Comparison of ENCODE assay signal across 8 cellular contexts in genomic region chr14:106741086-106741827, GRCh38.
DNase-seq lines count a peak whose midpoint lies in the region; ATAC-seq and TF ChIP-seq lines count a peak whose summit lies in the region.
"Not testable (repeated sequence)": the region's sequence is repeated elsewhere in the genome, so short reads cannot be mapped to it uniquely, and the experiment has no call there.

No MANE protein-coding gene starts in this region.

- not testable (repeated sequence) for H3K36me3 ChIP-seq in GM23338 (ENCODE audit: insufficient read depth)

- not testable (repeated sequence) for H3K27ac ChIP-seq in GM23338 (ENCODE audit: low read depth)

- H3K9me3 Mint-ChIP-seq in GM23338, result peaks cover 67% of the 10 kb centered on the region
- H3K9me3 Mint-ChIP-seq in activated CD4-positive, alpha-beta memory T cell treated with anti-CD3 and anti-CD28 coated beads, Interleukin-2, amount 10 ng/mL, durations not matched to agents 7 days and 5 days; MCF 10A (ENCODE audit: unreplicated experiment): not testable (repeated sequence)

- H3K4me1 Mint-ChIP-seq in GM23338; MCF 10A (ENCODE audit: insufficient read depth, unreplicated experiment): not testable (repeated sequence)
- H3K4me1 Mint-ChIP-seq in activated CD4-positive, alpha-beta memory T cell treated with anti-CD3 and anti-CD28 coated beads, Interleukin-2, amount 10 ng/mL, durations not matched to agents 7 days and 5 days, result peaks cover 18% of the 10 kb centered on the region

- H4K20me1 ChIP-seq in GM23338 (replicated peaks; ENCODE audit: insufficient read depth), result not testable (repeated sequence)

- not testable (repeated sequence) for H2AFZ ChIP-seq in GM23338

- TF ChIP-seq CTCF in GM23338 (conservative IDR thresholded peaks at IDR 0.05; ENCODE audit: low read depth in 2 of 2), result 0 out of 4 replicates have a peak, but pooled peaks of 1 of the 2 experiments have one; percentile 6
- TF ChIP-seq CTCF in MCF 10A (IDR thresholded peaks at IDR 0.05; ENCODE audit: unreplicated experiment), result peak; percentile 56

- not testable (repeated sequence) for BruUV-seq in MCF 10A (replicated peaks; lab: Mats Ljungman, UMichigan)

- not testable (repeated sequence) for H3K36me3 Mint-ChIP-seq in GM23338 (ENCODE audit: low read depth); activated CD4-positive, alpha-beta memory T cell treated with anti-CD3 and anti-CD28 coated beads, Interleukin-2, amount 10 ng/mL, durations not matched to agents 7 days and 5 days (ENCODE audit: low read depth); MCF 10A (ENCODE audit: insufficient read depth, unreplicated experiment)

- not testable (repeated sequence) for H3K4me1 ChIP-seq in GM23338 (ENCODE audit: insufficient read depth)

- not testable (repeated sequence) for H3K4me3 ChIP-seq in GM23338

- H3K27me3 Mint-ChIP-seq in GM23338 (ENCODE audit: insufficient read depth, low read depth, poor library complexity), result not testable (repeated sequence)
- H3K27me3 Mint-ChIP-seq in activated CD4-positive, alpha-beta memory T cell treated with anti-CD3 and anti-CD28 coated beads, Interleukin-2, amount 10 ng/mL, durations not matched to agents 7 days and 5 days, result peaks cover 12% of the 10 kb centered on the region
- H3K27me3 Mint-ChIP-seq in MCF 10A (ENCODE audit: insufficient read depth, unreplicated experiment), result peaks cover 18% of the 10 kb centered on the region

- intact Hi-C loops in MCF 10A (cut with micrococcal nuclease), result not testable (repeated sequence)

- POLR2A ChIA-PET in activated CD4-positive, alpha-beta memory T cell treated with anti-CD3 and anti-CD28 coated beads, Interleukin-2, amount 10 ng/mL, durations not matched to agents 7 days and 5 days (lab: Charles Lee); MCF 10A (lab: Yijun Ruan, JAX): not testable (repeated sequence)

- CTCF ChIA-PET in activated CD4-positive, alpha-beta memory T cell treated with anti-CD3 and anti-CD28 coated beads, Interleukin-2, amount 10 ng/mL, durations not matched to agents 7 days and 5 days (lab: Charles Lee), result interaction anchor here (0.6 to 1.2 kb wide), 10 partner anchors 22 to 74 kb away, joined by 3 to 34 read pairs (median 3); no protein-coding TSS in a partner anchor
- CTCF ChIA-PET in MCF 10A (lab: Yijun Ruan, JAX), result interaction anchor here (0.6 to 0.8 kb wide), 5 partner anchors 67 to 1252 kb away, joined by 3 to 4 read pairs (median 3); no protein-coding TSS in a partner anchor

- not testable (repeated sequence) for H3K27me3 ChIP-seq in GM23338 (ENCODE audit: insufficient read depth)

- not testable (repeated sequence) for H3K4me2 ChIP-seq in GM23338

- not testable (repeated sequence) for H3K9me2 ChIP-seq in GM23338 (ENCODE audit: insufficient read depth)

- peak; percentile 72 for ATAC-seq in GM19035 (IDR thresholded peaks at IDR 0.05; ENCODE audit: unreplicated experiment)
- ATAC-seq in GM23338, result not testable (repeated sequence)
- peak; percentile 78 for ATAC-seq in HG03175 (IDR thresholded peaks at IDR 0.05; ENCODE audit: unreplicated experiment)

- peak; percentile 61 for DNase-seq in DMS53 (lab: John Stamatoyannopoulos, UW)
- peak; percentile 0 for DNase-seq in GM23338 (ENCODE audit: low spot score)
- DNase-seq in NCI-H2029 (lab: John Stamatoyannopoulos, UW), result peak; percentile 10
- DNase-seq in activated CD4-positive, alpha-beta memory T cell treated with anti-CD3 and anti-CD28 coated beads, Interleukin-2, amount 10 ng/mL, durations not matched to agents 7 days and 5 days, result peak; percentile 78
- DNase-seq in MCF 10A (ENCODE audit: unreplicated experiment), result peak; percentile 75
- DNase-seq in stimulated activated CD4-positive, alpha-beta T cell treated with anti-CD3 and anti-CD28 coated beads, Interleukin-1b, Interleukin-23, amount 100 ng/mL, for 48 hours, result peak; percentile 1

- H3K27ac Mint-ChIP-seq in GM23338; activated CD4-positive, alpha-beta memory T cell treated with anti-CD3 and anti-CD28 coated beads, Interleukin-2, amount 10 ng/mL, durations not matched to agents 7 days and 5 days; MCF 10A (ENCODE audit: low read depth, unreplicated experiment): not testable (repeated sequence)

- not testable (repeated sequence) for H3F3A ChIP-seq in GM23338 (replicated peaks; ENCODE audit: low read depth)

- H3K4me3 Mint-ChIP-seq in GM23338; activated CD4-positive, alpha-beta memory T cell treated with anti-CD3 and anti-CD28 coated beads, Interleukin-2, amount 10 ng/mL, durations not matched to agents 7 days and 5 days; MCF 10A (ENCODE audit: unreplicated experiment): not testable (repeated sequence)

- not testable (repeated sequence) for H3K79me2 ChIP-seq in GM23338 (replicated peaks; ENCODE audit: insufficient read depth)

Comparison
In these comparisons a context has a peak if more than half of its experiments do, and no peak if none do; other contexts are left out.
1. DNase-seq: peak in every context shown above with its lines; median percentile 78 in activated CD4-positive, alpha-beta memory T cell treated with anti-CD3 and anti-CD28 coated beads, Interleukin-2, amount 10 ng/mL, durations not matched to agents 7 days and 5 days; 75 in MCF 10A; 61 in DMS53; 10 in NCI-H2029; 1 in stimulated activated CD4-positive, alpha-beta T cell treated with anti-CD3 and anti-CD28 coated beads, Interleukin-1b, Interleukin-23, amount 100 ng/mL, for 48 hours; 0 in GM23338.